ENCODE assay signal across 23 cellular contexts in genomic region chr4:146852365-146852764, GRCh38.
DNase-seq lines count a peak whose midpoint lies in the region; ATAC-seq and TF ChIP-seq lines count a peak whose summit lies in the region.
"Had no signal": no experiment of that assay in that cellular context is flagged by ENCODE, and none has a peak within 500 bp of the region (broad histone marks: within the 10 kb centered on the region; RNA-seq: fewer than 3 reads in every experiment).

No MANE protein-coding gene starts in this region.

- DNase-seq in GM23338 (ENCODE audit: low spot score) (no peak), astrocyte of the spinal cord (ENCODE audit: low read depth, low spot score) (peak; percentile 2), hippocampal formation (lab: John Stamatoyannopoulos, UW) (peak; percentile 3 to 25), pons (ENCODE audit: low spot score) (peak; percentile 48), H4 (ENCODE audit: low spot score) (no peak)
- DNase-seq in activated T-cell treated with anti-CD3 and anti-CD28 coated beads, Interleukin-2, amount 50 U/mL, for 24 hours, result no peak
- DNase-seq: AML-193; CD4-positive, alpha-beta memory T cell; COR-L47; DMS53; GDM1; Karpas-422; NCI-H1092 treated with DMSO at 0.1 percent for 48 hours; NCI-H1436; NCI-H187; NCI-H2171 treated with DMSO at 0.1 percent for 48 hours; NCI-H345; NCI-H510A treated with DMSO at 0.1 percent for 48 hours; NK-92 treated with Interleukin-12 subunit alpha and Interleukin-12 subunit beta, amount 100 ng/mL, for 24 hours; PC-3; SK-N-SH had no signal

- H3K36me3 Mint-ChIP-seq in GM23338 (ENCODE audit: low read depth), result no peaks in the 10 kb centered on the region
- H3K36me3 Mint-ChIP-seq in activated T-cell treated with anti-CD3 and anti-CD28 coated beads, Interleukin-2, amount 50 U/mL, for 24 hours (ENCODE audit: low read depth), result no peaks in the 10 kb centered on the region
- H3K36me3 Mint-ChIP-seq: CD4-positive, alpha-beta memory T cell had no signal

- TF ChIP-seq CTCF in GM23338 (conservative IDR thresholded peaks at IDR 0.05; ENCODE audit: low read depth in 2 of 2) (no peak), astrocyte of the spinal cord (IDR thresholded peaks at IDR 0.05; ENCODE audit: low read depth, low read length) (no peak)

- no peak overlapping the region for H3K27ac ChIP-seq in GM23338 (ENCODE audit: low read depth)
- H3K27ac ChIP-seq: HL-60 had no signal

- no peak overlapping the region for H3K4me3 Mint-ChIP-seq in GM23338
- no peak overlapping the region for H3K4me3 Mint-ChIP-seq in activated T-cell treated with anti-CD3 and anti-CD28 coated beads, Interleukin-2, amount 50 U/mL, for 24 hours
- H3K4me3 Mint-ChIP-seq: CD4-positive, alpha-beta memory T cell had no signal

- no peak overlapping the region for H3K4me3 ChIP-seq in GM23338
- no peak overlapping the region for H3K4me3 ChIP-seq in astrocyte of the spinal cord (ENCODE audit: low read depth, low read length)

- in situ Hi-C loops in astrocyte of the spinal cord (cut with HindIII; ENCODE audit: low sequenced_read_pairs), result no loop called here

- ATAC-seq in GM23338 (peak; percentile 60), GM21825 (IDR thresholded peaks at IDR 0.05; ENCODE audit: unreplicated experiment) (no peak)
- ATAC-seq: PC-3 had no signal

- no peak overlapping the region for H3K27ac Mint-ChIP-seq in GM23338
- H3K27ac Mint-ChIP-seq in activated T-cell treated with anti-CD3 and anti-CD28 coated beads, Interleukin-2, amount 50 U/mL, for 24 hours, result no peak overlapping the region
- H3K27ac Mint-ChIP-seq: CD4-positive, alpha-beta memory T cell had no signal

- peaks cover 15% of the 10 kb centered on the region for H3K4me1 Mint-ChIP-seq in GM23338
- no peaks in the 10 kb centered on the region for H3K4me1 Mint-ChIP-seq in activated T-cell treated with anti-CD3 and anti-CD28 coated beads, Interleukin-2, amount 50 U/mL, for 24 hours (ENCODE audit: low read depth)
- H3K4me1 Mint-ChIP-seq: CD4-positive, alpha-beta memory T cell had no signal

- 0 out of 2 replicates have a peak, but pooled peaks cover 8% of the 10 kb centered on the region for H3K4me1 ChIP-seq in GM23338 (ENCODE audit: insufficient read depth)

- H4K20me1 ChIP-seq in GM23338 (replicated peaks; ENCODE audit: insufficient read depth), result no peaks in the 10 kb centered on the region

- no peaks in the 10 kb centered on the region for H3K9me2 ChIP-seq in GM23338 (ENCODE audit: insufficient read depth)
- H3K9me2 ChIP-seq: SK-N-SH had no signal

- no peaks in the 10 kb centered on the region for H3F3A ChIP-seq in GM23338 (replicated peaks; ENCODE audit: low read depth)

- H3K9me3 Mint-ChIP-seq in GM23338, result no peaks in the 10 kb centered on the region
- no peaks in the 10 kb centered on the region for H3K9me3 Mint-ChIP-seq in activated T-cell treated with anti-CD3 and anti-CD28 coated beads, Interleukin-2, amount 50 U/mL, for 24 hours

- H3K27me3 ChIP-seq in GM23338 (ENCODE audit: insufficient read depth), result no peaks in the 10 kb centered on the region

- H3K4me2 ChIP-seq in GM23338, result no peak overlapping the region
- H3K4me2 ChIP-seq: SK-N-SH had no signal

- peak overlapping the region; percentile 87 for H2AFZ ChIP-seq in GM23338

- no peaks in the 10 kb centered on the region for H3K79me2 ChIP-seq in GM23338 (replicated peaks; ENCODE audit: insufficient read depth)

- H3K36me3 ChIP-seq in GM23338 (ENCODE audit: insufficient read depth), result no peaks in the 10 kb centered on the region

- no peaks in the 10 kb centered on the region for H3K27me3 Mint-ChIP-seq in GM23338 (ENCODE audit: insufficient read depth, low read depth, poor library complexity)
- H3K27me3 Mint-ChIP-seq in activated T-cell treated with anti-CD3 and anti-CD28 coated beads, Interleukin-2, amount 50 U/mL, for 24 hours, result peaks cover 9% of the 10 kb centered on the region

TF ChIP-seq in GM23338, 12 proteins besides CTCF, POLR2A, EP300 and RAD21 (continues in another document):
- TF ChIP-seq ZNF114 (CRISPR knock-in tag; IDR thresholded peaks at IDR 0.05), result no peak
- no peak for TF ChIP-seq EZH2 (IDR thresholded peaks at IDR 0.05; ENCODE audit: low read depth, unreplicated experiment)
- TF ChIP-seq, protein P1, sequence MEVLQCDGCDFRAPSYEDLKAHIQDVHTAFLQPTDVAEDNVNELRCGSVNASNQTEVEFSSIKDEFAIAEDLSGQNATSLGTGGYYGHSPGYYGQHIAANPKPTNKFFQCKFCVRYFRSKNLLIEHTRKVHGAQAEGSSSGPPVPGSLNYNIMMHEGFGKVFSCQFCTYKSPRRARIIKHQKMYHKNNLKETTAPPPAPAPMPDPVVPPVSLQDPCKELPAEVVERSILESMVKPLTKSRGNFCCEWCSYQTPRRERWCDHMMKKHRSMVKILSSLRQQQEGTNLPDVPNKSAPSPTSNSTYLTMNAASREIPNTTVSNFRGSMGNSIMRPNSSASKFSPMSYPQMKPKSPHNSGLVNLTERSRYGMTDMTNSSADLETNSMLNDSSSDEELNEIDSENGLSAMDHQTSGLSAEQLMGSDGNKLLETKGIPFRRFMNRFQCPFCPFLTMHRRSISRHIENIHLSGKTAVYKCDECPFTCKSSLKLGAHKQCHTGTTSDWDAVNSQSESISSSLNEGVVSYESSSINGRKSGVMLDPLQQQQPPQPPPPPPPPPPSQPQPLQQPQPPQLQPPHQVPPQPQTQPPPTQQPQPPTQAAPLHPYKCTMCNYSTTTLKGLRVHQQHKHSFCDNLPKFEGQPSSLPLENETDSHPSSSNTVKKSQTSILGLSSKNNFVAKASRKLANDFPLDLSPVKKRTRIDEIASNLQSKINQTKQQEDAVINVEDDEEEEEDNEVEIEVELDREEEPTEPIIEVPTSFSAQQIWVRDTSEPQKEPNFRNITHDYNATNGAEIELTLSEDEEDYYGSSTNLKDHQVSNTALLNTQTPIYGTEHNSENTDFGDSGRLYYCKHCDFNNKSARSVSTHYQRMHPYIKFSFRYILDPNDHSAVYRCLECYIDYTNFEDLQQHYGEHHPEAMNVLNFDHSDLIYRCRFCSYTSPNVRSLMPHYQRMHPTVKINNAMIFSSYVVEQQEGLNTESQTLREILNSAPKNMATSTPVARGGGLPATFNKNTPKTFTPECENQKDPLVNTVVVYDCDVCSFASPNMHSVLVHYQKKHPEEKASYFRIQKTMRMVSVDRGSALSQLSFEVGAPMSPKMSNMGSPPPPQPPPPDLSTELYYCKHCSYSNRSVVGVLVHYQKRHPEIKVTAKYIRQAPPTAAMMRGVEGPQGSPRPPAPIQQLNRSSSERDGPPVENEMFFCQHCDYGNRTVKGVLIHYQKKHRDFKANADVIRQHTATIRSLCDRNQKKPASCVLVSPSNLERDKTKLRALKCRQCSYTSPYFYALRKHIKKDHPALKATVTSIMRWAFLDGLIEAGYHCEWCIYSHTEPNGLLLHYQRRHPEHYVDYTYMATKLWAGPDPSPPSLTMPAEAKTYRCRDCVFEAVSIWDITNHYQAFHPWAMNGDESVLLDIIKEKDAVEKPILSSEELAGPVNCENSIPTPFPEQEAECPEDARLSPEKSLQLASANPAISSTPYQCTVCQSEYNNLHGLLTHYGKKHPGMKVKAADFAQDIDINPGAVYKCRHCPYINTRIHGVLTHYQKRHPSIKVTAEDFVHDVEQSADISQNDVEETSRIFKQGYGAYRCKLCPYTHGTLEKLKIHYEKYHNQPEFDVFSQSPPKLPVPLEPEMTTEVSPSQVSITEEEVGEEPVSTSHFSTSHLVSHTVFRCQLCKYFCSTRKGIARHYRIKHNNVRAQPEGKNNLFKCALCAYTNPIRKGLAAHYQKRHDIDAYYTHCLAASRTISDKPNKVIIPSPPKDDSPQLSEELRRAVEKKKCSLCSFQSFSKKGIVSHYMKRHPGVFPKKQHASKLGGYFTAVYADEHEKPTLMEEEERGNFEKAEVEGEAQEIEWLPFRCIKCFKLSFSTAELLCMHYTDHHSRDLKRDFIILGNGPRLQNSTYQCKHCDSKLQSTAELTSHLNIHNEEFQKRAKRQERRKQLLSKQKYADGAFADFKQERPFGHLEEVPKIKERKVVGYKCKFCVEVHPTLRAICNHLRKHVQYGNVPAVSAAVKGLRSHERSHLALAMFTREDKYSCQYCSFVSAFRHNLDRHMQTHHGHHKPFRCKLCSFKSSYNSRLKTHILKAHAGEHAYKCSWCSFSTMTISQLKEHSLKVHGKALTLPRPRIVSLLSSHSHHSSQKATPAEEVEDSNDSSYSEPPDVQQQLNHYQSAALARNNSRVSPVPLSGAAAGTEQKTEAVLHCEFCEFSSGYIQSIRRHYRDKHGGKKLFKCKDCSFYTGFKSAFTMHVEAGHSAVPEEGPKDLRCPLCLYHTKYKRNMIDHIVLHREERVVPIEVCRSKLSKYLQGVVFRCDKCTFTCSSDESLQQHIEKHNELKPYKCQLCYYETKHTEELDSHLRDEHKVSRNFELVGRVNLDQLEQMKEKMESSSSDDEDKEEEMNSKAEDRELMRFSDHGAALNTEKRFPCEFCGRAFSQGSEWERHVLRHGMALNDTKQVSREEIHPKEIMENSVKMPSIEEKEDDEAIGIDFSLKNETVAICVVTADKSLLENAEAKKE (CRISPR knock-in tag; IDR thresholded peaks at IDR 0.05), result no peak
- TF ChIP-seq NANOG (IDR thresholded peaks at IDR 0.05; ENCODE audit: borderline replicate concordance), result no peak
- no peak for TF ChIP-seq STAT1 (IDR thresholded peaks at IDR 0.05; ENCODE audit: unreplicated experiment)
- no peak for TF ChIP-seq EZH2phosphoT487 (IDR thresholded peaks at IDR 0.05; ENCODE audit: unreplicated experiment)
- no peak for TF ChIP-seq REST (IDR thresholded peaks at IDR 0.05; ENCODE audit: unreplicated experiment)

Comparison
In these comparisons a context has a peak if more than half of its experiments do, and no peak if none do; other contexts are left out.
1. DNase-seq: peak in astrocyte of the spinal cord (single experiment), hippocampal formation (2 of 2) and pons (single experiment); none in GM23338 (single experiment), H4 (single experiment) and activated T-cell treated with anti-CD3 and anti-CD28 coated beads, Interleukin-2, amount 50 U/mL, for 24 hours (single experiment).